36 cellular contexts compared by ENCODE assay signal in genomic region chr4:87943660-87944149, GRCh38. TPM values are rescaled to one million over a fixed set of nuclear protein-coding genes. Genes with fewer than 3 reads are reported as not detected.
"Had no signal": no experiment of that assay in that cellular context is flagged by ENCODE, and none has a peak within 500 bp of the region (broad histone marks: within the 10 kb centered on the region; RNA-seq: fewer than 3 reads in every experiment).

No MANE protein-coding gene starts in this region.

- H3K27ac ChIP-seq: KMS-11 had no signal

- H3K9me3 ChIP-seq: MG63 had no signal

- H3K27me3 ChIP-seq: MG63 had no signal

- H3K4me3 ChIP-seq: MG63 had no signal

- DNase-seq: Kasumi-1, KG1, MG63, MM.1S, MV-4-11, NCI-H1048, NCI-H1092, NCI-H1092 treated with DMSO at 0.1 percent for 48 hours, NCI-H1105, NCI-H1105 treated with DMSO at 0.1 percent for 48 hours, NCI-H1417, NCI-H1417 treated with DMSO at 0.1 percent for 48 hours, NCI-H1436, NCI-H1436 treated with DMSO at 0.1 percent for 48 hours, NCI-H146, NCI-H1694, NCI-H1694 treated with DMSO at 0.1 percent for 48 hours, NCI-H187, NCI-H187 treated with DMSO at 0.1 percent for 48 hours, NCI-H1930, NCI-H2029, NCI-H2029 treated with DMSO at 0.1 percent for 48 hours, NCI-H2081, NCI-H2081 treated with DMSO at 0.1 percent for 48 hours, NCI-H2107, NCI-H2171, NCI-H2171 treated with DMSO at 0.1 percent for 48 hours, NCI-H2227 treated with DMSO at 0.1 percent for 48 hours, NCI-H226, NCI-H345, NCI-H446, NCI-H446 treated with DMSO at 0.1 percent for 48 hours, NCI-H510A, NCI-H510A treated with DMSO at 0.1 percent for 48 hours had no signal

- H3K4me2 ChIP-seq: KMS-11 had no signal

- H3K9ac ChIP-seq: KMS-11 had no signal

- H3K36me3 ChIP-seq: MG63 had no signal

RNA-seq across cellular contexts. Expression of gene SPP1, which starts 31.8 kb away (rescaled TPM):
- total RNA-seq: MCF 10A had no signal
